In genomic region chr20:6030453-6031080, GRCh38 we compare ENCODE assay signal across 24 cellular contexts. TPM values are rescaled to one million over a fixed set of nuclear protein-coding genes. Genes with fewer than 3 reads are reported as not detected.
DNase-seq lines count a peak whose midpoint lies in the region; ATAC-seq, FAIRE-seq and TF ChIP-seq lines count a peak whose summit lies in the region.
"Had no signal": no experiment of that assay in that cellular context is flagged by ENCODE, and none has a peak within 500 bp of the region (broad histone marks: within the 10 kb centered on the region; RNA-seq: fewer than 3 reads in every experiment).

No MANE protein-coding gene starts in this region.

- H3K79me2 ChIP-seq in HepG2 (ENCODE audit: insufficient read depth, low read length), result peaks cover 30% of the 10 kb centered on the region

- no peak for TF ChIP-seq EP300 in HepG2 (IDR thresholded peaks at IDR 0.05; ENCODE audit: low read depth in 2 of 2, low read length in 2 of 2)
- TF ChIP-seq EP300 in HepG2 (CRISPR knock-in tag; IDR thresholded peaks at IDR 0.05; ENCODE audit: borderline replicate concordance), result no peak

- H3K27ac Mint-ChIP-seq in activated naive CD4-positive, alpha-beta T cell treated with anti-CD3 and anti-CD28 coated beads, Interleukin-2, amount 10 ng/mL, durations not matched to agents 7 days and 5 days, result peak overlapping the region; percentile 16
- no peak overlapping the region for H3K27ac Mint-ChIP-seq in activated naive CD4-positive, alpha-beta T cell treated with anti-CD3 and anti-CD28 coated beads, Interleukin-2, amount 50 U/mL, for 72 hours
- H3K27ac Mint-ChIP-seq in naive thymus-derived CD8-positive, alpha-beta T cell, result peak overlapping the region; percentile 1 to 83 (median 48)

- H3K9me3 ChIP-seq in HepG2 (ENCODE audit: low read length) (no peaks in the 10 kb centered on the region), right lobe of liver (no peaks in the 10 kb centered on the region)
- H3K9me3 ChIP-seq: MG63 had no signal

- no peak for FAIRE-seq in HepG2 (lab: Jason Lieb, UNC)
- FAIRE-seq: GM19239, H1 had no signal

- ATAC-seq in activated naive CD4-positive, alpha-beta T cell treated with anti-CD3 and anti-CD28 coated beads, Interleukin-2, amount 50 U/mL, for 72 hours, result no peak
- ATAC-seq in HepG2 (peak; percentile 38), right lobe of liver (no peak), GM18520 (IDR thresholded peaks at IDR 0.05; ENCODE audit: unreplicated experiment) (no peak)
- ATAC-seq in naive thymus-derived CD8-positive, alpha-beta T cell, result peak; percentile 71 to 78
- ATAC-seq: HCT116 had no signal

- TF ChIP-seq CTCF in HepG2 (CRISPR knock-in tag; IDR thresholded peaks at IDR 0.05) (no peak), right lobe of liver (IDR thresholded peaks at IDR 0.05) (no peak)

- H3K9ac ChIP-seq in HepG2 (ENCODE audit: insufficient read depth, low read depth, low read length), result no peak overlapping the region

- intact Hi-C loops in HepG2 (cut with micrococcal nuclease; ENCODE audit: unreplicated experiment), result no loop called here
- intact Hi-C loops in right lobe of liver (cut with DNase I), result no loop called here

- no peak for DNase-seq in activated naive CD4-positive, alpha-beta T cell treated with anti-CD3 and anti-CD28 coated beads, Interleukin-2, amount 10 ng/mL, durations not matched to agents 7 days and 5 days
- DNase-seq in activated naive CD4-positive, alpha-beta T cell treated with anti-CD3 and anti-CD28 coated beads, Interleukin-2, amount 50 U/mL, for 72 hours (ENCODE audit: low spot score in 2 of 2), result no peak
- DNase-seq in HepG2 (ENCODE audit: low spot score) (no peak), right lobe of liver (no peak), midbrain (lab: John Stamatoyannopoulos, UW) (no peak)
- DNase-seq in naive thymus-derived CD8-positive, alpha-beta T cell, result peak in 3 of 10 donors; percentile 40 to 68 (median 62)
- DNase-seq: AML-193, C1 segment of cervical spinal cord, EL, GF-D8, Kasumi-1, MG63, NCI-H1417, NCI-H1694 treated with DMSO at 0.1 percent for 48 hours, NCI-H2081 treated with DMSO at 0.1 percent for 48 hours, NCI-H2171 treated with DMSO at 0.1 percent for 48 hours, NCI-H446, NCI-H526, OCI-M1, SHP77 had no signal

- no TSS peak for BruUV-seq in HepG2 (replicated peaks; lab: Mats Ljungman, UMichigan)

- no peaks in the 10 kb centered on the region for H3K9me3 Mint-ChIP-seq in activated naive CD4-positive, alpha-beta T cell treated with anti-CD3 and anti-CD28 coated beads, Interleukin-2, amount 10 ng/mL, durations not matched to agents 7 days and 5 days
- no peaks in the 10 kb centered on the region for H3K9me3 Mint-ChIP-seq in activated naive CD4-positive, alpha-beta T cell treated with anti-CD3 and anti-CD28 coated beads, Interleukin-2, amount 50 U/mL, for 72 hours
- H3K9me3 Mint-ChIP-seq in naive thymus-derived CD8-positive, alpha-beta T cell, result peaks cover 0 to 2% (median 0%) of the 10 kb centered on the region in 9 donors

- in situ Hi-C loops in HepG2 (cut with HindIII; ENCODE audit: extremely low pct_ligation_motif_present, low pct_unique_long_range_greater_than_20kb), result no loop called here

- no peak overlapping the region for H3K4me3 ChIP-seq in HepG2 (replicated peaks in 1 of 3; ENCODE audit: insufficient read depth in 1 of 3, low read depth in 2 of 3, low read length in 3 of 3)
- no peak overlapping the region for H3K4me3 ChIP-seq in right lobe of liver
- H3K4me3 ChIP-seq: MG63 had no signal

- H3K36me3 ChIP-seq in HepG2 (replicated peaks in 1 of 2; ENCODE audit: control insufficient read depth in 1 of 2, insufficient read depth in 2 of 2, low read length in 2 of 2), result peaks cover 21 to 67% of the 10 kb centered on the region in 2 experiments
- peaks cover 5 to 41% (median 14%) of the 10 kb centered on the region in 4 donors for H3K36me3 ChIP-seq in right lobe of liver

- peaks cover 21% of the 10 kb centered on the region for H4K20me1 ChIP-seq in HepG2 (ENCODE audit: insufficient read depth, low read length)

- 83% methylated on average over 6 of the region's 6 CpGs for WGBS in HepG2 (ENCODE audit: low lambda C conversion rate)
- 83% methylated on average over 6 of the region's 6 CpGs for WGBS in right lobe of liver (ENCODE audit: insufficient coverage, low coverage, low lambda C conversion rate, missing lambda C conversion rate)

- H3K4me3 Mint-ChIP-seq in activated naive CD4-positive, alpha-beta T cell treated with anti-CD3 and anti-CD28 coated beads, Interleukin-2, amount 10 ng/mL, durations not matched to agents 7 days and 5 days, result no peak overlapping the region
- H3K4me3 Mint-ChIP-seq in naive thymus-derived CD8-positive, alpha-beta T cell, result peak overlapping the region in 9 of 10 donors; percentile 31 to 72 (median 55)

- no peak overlapping the region for H2AFZ ChIP-seq in HepG2 (ENCODE audit: low read length)

- no peak for TF ChIP-seq RAD21 in HepG2 (CRISPR knock-in tag; IDR thresholded peaks at IDR 0.05)

- TF ChIP-seq POLR2A in HepG2 (IDR thresholded peaks at IDR 0.05; ENCODE audit: insufficient read depth in 1 of 2, low read depth in 2 of 2, low read length in 2 of 2), result no peak
- no peak for TF ChIP-seq POLR2A in right lobe of liver (IDR thresholded peaks at IDR 0.05)

- POLR2A ChIA-PET in HepG2 (lab: Yijun Ruan, JAX), result interaction anchor here (1.1 to 1.9 kb wide), 2 partner anchors 17 to 23 kb away, joined by 7 read pairs; no protein-coding TSS in a partner anchor
- POLR2A ChIA-PET in naive thymus-derived CD8-positive, alpha-beta T cell (lab: Charles Lee), result interaction anchor here (0.9 kb wide), 1 partner anchor 30 kb away, joined by 6 read pairs; no protein-coding TSS in a partner anchor

- no peak overlapping the region for H3K27ac ChIP-seq in HepG2 (ENCODE audit: extremely low read length, insufficient read depth, low read length)
- H3K27ac ChIP-seq in right lobe of liver, result no peak overlapping the region

- H3K4me1 Mint-ChIP-seq in activated naive CD4-positive, alpha-beta T cell treated with anti-CD3 and anti-CD28 coated beads, Interleukin-2, amount 10 ng/mL, durations not matched to agents 7 days and 5 days, result peaks cover 41% of the 10 kb centered on the region
- peaks cover 20 to 60% (median 45%) of the 10 kb centered on the region in 4 donors for H3K4me1 Mint-ChIP-seq in naive thymus-derived CD8-positive, alpha-beta T cell

- CTCF ChIA-PET in activated naive CD4-positive, alpha-beta T cell treated with anti-CD3 and anti-CD28 coated beads, Interleukin-2, amount 10 ng/mL, durations not matched to agents 7 days and 5 days (lab: Charles Lee), result no interaction called here
- CTCF ChIA-PET in HepG2 (lab: Yijun Ruan, JAX; ENCODE audit: low intra/inter-chr PET ratio, low total read pairs), result no interaction called here

- H3K36me3 Mint-ChIP-seq in activated naive CD4-positive, alpha-beta T cell treated with anti-CD3 and anti-CD28 coated beads, Interleukin-2, amount 10 ng/mL, durations not matched to agents 7 days and 5 days, result peaks cover 45% of the 10 kb centered on the region
- H3K36me3 Mint-ChIP-seq in activated naive CD4-positive, alpha-beta T cell treated with anti-CD3 and anti-CD28 coated beads, Interleukin-2, amount 50 U/mL, for 72 hours, result peaks cover 6 to 16% of the 10 kb centered on the region in 2 donors
- peaks cover 10 to 47% (median 16%) of the 10 kb centered on the region in 3 donors for H3K36me3 Mint-ChIP-seq in naive thymus-derived CD8-positive, alpha-beta T cell

- no peak overlapping the region for H3K4me2 ChIP-seq in HepG2 (ENCODE audit: low read depth, low read length)

- H3K27me3 Mint-ChIP-seq in activated naive CD4-positive, alpha-beta T cell treated with anti-CD3 and anti-CD28 coated beads, Interleukin-2, amount 10 ng/mL, durations not matched to agents 7 days and 5 days, result no peaks in the 10 kb centered on the region
- no peaks in the 10 kb centered on the region for H3K27me3 Mint-ChIP-seq in naive thymus-derived CD8-positive, alpha-beta T cell

- peaks cover 5% of the 10 kb centered on the region for H3K4me1 ChIP-seq in HepG2 (ENCODE audit: insufficient read depth, low read length)
- H3K4me1 ChIP-seq in right lobe of liver, result no peaks in the 10 kb centered on the region

- H3K27me3 ChIP-seq in HepG2 (ENCODE audit: control insufficient read depth in 1 of 2, insufficient read depth in 2 of 2, low read length in 2 of 2) (no peaks in the 10 kb centered on the region), right lobe of liver (no peaks in the 10 kb centered on the region)
- H3K27me3 ChIP-seq: MG63 had no signal

RNA-seq across cellular contexts. Expression of gene LRRN4, which starts 23.3 kb away (rescaled TPM):
- total RNA-seq in activated naive CD4-positive, alpha-beta T cell treated with anti-CD3 and anti-CD28 coated beads, Interleukin-2, amount 50 U/mL, for 72 hours, result not detected
- 0.20 and 0.25 TPM in 2 replicates for total RNA-seq in HepG2 (2016; rRNA removed; fragmentation: Illumina TruSeq; extraction: Trizol)
- not detected in 2 replicates for total RNA-seq in HepG2 (2016; cell fraction: cytosol; rRNA removed; fragmentation: Illumina TruSeq; extraction: Trizol; ENCODE audit: low read depth)
- total RNA-seq in HepG2 (2016; cell fraction: insoluble cytoplasmic fraction; rRNA removed; fragmentation: Illumina TruSeq; extraction: Trizol), result 0.13 TPM in 1 of 2 replicates, not detected in the other
- 0.17 TPM in 1 of 2 replicates, not detected in the other for total RNA-seq in HepG2 (2016; cell fraction: membrane; rRNA removed; fragmentation: Illumina TruSeq; extraction: Trizol)
- 0.22 TPM in 1 of 2 replicates, not detected in the other for total RNA-seq in HepG2 (2016; cell fraction: nucleus; rRNA removed; fragmentation: Illumina TruSeq; extraction: Trizol)
- polyA plus RNA-seq in HepG2 (2011; rRNA removed), result 0.10 and 0.15 TPM in 2 replicates
- polyA plus RNA-seq in HepG2 (2011; cell fraction: cytosol; rRNA removed), result 0.04 and 0.15 TPM in 2 replicates
- polyA plus RNA-seq in HepG2 (2011; cell fraction: nucleus; rRNA removed), result 0.19 TPM in 2 replicates
- polyA plus RNA-seq in HepG2 (2012), result 0.07 and 0.11 TPM in 2 replicates
- 0.03 and 0.06 TPM in 2 replicates for polyA plus RNA-seq in HepG2 (2016; cell fraction: cytosol; fragmentation: Illumina TruSeq; extraction: Trizol; ENCODE audit: low read depth)
- 0.20 and 0.35 TPM in 2 replicates for polyA plus RNA-seq in HepG2 (2016; cell fraction: insoluble cytoplasmic fraction; fragmentation: Illumina TruSeq; extraction: Trizol; ENCODE audit: low read depth)
- polyA plus RNA-seq in HepG2 (2016; cell fraction: membrane; fragmentation: Illumina TruSeq; extraction: Trizol; ENCODE audit: low read depth), result 0.07 TPM in 1 of 2 replicates, not detected in the other
- polyA plus RNA-seq in HepG2 (2016; cell fraction: nucleus; fragmentation: Illumina TruSeq; extraction: Trizol; ENCODE audit: insufficient read depth, low read depth), result 0.28 and 0.33 TPM in 2 replicates
- 0.44 TPM in 1 of 2 replicates, not detected in the other for polyA minus RNA-seq in HepG2 (2011; rRNA and poly(A)+ RNA removed; ENCODE audit: low replicate concordance)
- polyA minus RNA-seq in HepG2 (2011; cell fraction: cytosol; rRNA and poly(A)+ RNA removed), result 0.18 TPM in 1 of 2 replicates, not detected in the other
- 0.12 and 0.13 TPM in 2 replicates for polyA minus RNA-seq in HepG2 (2011; cell fraction: nucleus; rRNA and poly(A)+ RNA removed)
- under 1 TPM in 4 of 6 experiments, not detected in 2; 0.10 to 0.31 (median 0.18) TPM for total RNA-seq in right lobe of liver
- not detected for total RNA-seq in naive thymus-derived CD8-positive, alpha-beta T cell
- not detected for polyA plus RNA-seq in naive thymus-derived CD8-positive, alpha-beta T cell

RNA-seq across cellular contexts. Expression of gene CRLS1, which starts 24.6 kb away (rescaled TPM):
- 10 to 100 TPM; 18.6 to 59.3 TPM for total RNA-seq in activated naive CD4-positive, alpha-beta T cell treated with anti-CD3 and anti-CD28 coated beads, Interleukin-2, amount 50 U/mL, for 72 hours
- total RNA-seq in HepG2 (2016; rRNA removed; fragmentation: Illumina TruSeq; extraction: Trizol) (281 and 337 TPM in 2 replicates), right lobe of liver (10 to 100 TPM; 51.4 to 81.6 (median 57.3) TPM)
- 75.0 and 86.3 TPM in 2 replicates for total RNA-seq in HepG2 (2016; cell fraction: cytosol; rRNA removed; fragmentation: Illumina TruSeq; extraction: Trizol; ENCODE audit: low read depth)
- total RNA-seq in HepG2 (2016; cell fraction: insoluble cytoplasmic fraction; rRNA removed; fragmentation: Illumina TruSeq; extraction: Trizol), result 288 and 374 TPM in 2 replicates
- total RNA-seq in HepG2 (2016; cell fraction: membrane; rRNA removed; fragmentation: Illumina TruSeq; extraction: Trizol), result 243 and 244 TPM in 2 replicates
- 171 and 177 TPM in 2 replicates for total RNA-seq in HepG2 (2016; cell fraction: nucleus; rRNA removed; fragmentation: Illumina TruSeq; extraction: Trizol)
- 188 and 295 TPM in 2 replicates for polyA plus RNA-seq in HepG2 (2011; rRNA removed)
- polyA plus RNA-seq in HepG2 (2011; cell fraction: cytosol; rRNA removed), result 117 and 135 TPM in 2 replicates
- polyA plus RNA-seq in HepG2 (2011; cell fraction: nucleus; rRNA removed), result 60.7 and 71.4 TPM in 2 replicates
- polyA plus RNA-seq in HepG2 (2012), result 64.0 and 97.7 TPM in 2 replicates
- polyA plus RNA-seq in HepG2 (2016; cell fraction: cytosol; fragmentation: Illumina TruSeq; extraction: Trizol; ENCODE audit: low read depth), result 86.8 and 106 TPM in 2 replicates
- polyA plus RNA-seq in HepG2 (2016; cell fraction: insoluble cytoplasmic fraction; fragmentation: Illumina TruSeq; extraction: Trizol; ENCODE audit: low read depth), result 279 and 309 TPM in 2 replicates
- polyA plus RNA-seq in HepG2 (2016; cell fraction: membrane; fragmentation: Illumina TruSeq; extraction: Trizol; ENCODE audit: low read depth), result 174 and 198 TPM in 2 replicates
- 265 and 274 TPM in 2 replicates for polyA plus RNA-seq in HepG2 (2016; cell fraction: nucleus; fragmentation: Illumina TruSeq; extraction: Trizol; ENCODE audit: insufficient read depth, low read depth)
- 26.0 and 94.6 TPM in 2 replicates for polyA minus RNA-seq in HepG2 (2011; rRNA and poly(A)+ RNA removed; ENCODE audit: low replicate concordance)
- polyA minus RNA-seq in HepG2 (2011; cell fraction: cytosol; rRNA and poly(A)+ RNA removed), result 47.1 and 47.6 TPM in 2 replicates
- 58.6 and 95.4 TPM in 2 replicates for polyA minus RNA-seq in HepG2 (2011; cell fraction: nucleus; rRNA and poly(A)+ RNA removed)
- 10 to 100 TPM; 24.2 to 24.8 TPM for total RNA-seq in naive thymus-derived CD8-positive, alpha-beta T cell
- polyA plus RNA-seq in naive thymus-derived CD8-positive, alpha-beta T cell, result 10 to 100 TPM; 35.0 to 51.0 (median 45.1) TPM

Comparison
In these comparisons a context has a peak if more than half of its experiments do, and no peak if none do; other contexts are left out.
1. H3K27ac Mint-ChIP-seq: peak in activated naive CD4-positive, alpha-beta T cell treated with anti-CD3 and anti-CD28 coated beads, Interleukin-2, amount 10 ng/mL, durations not matched to agents 7 days and 5 days (single experiment) and naive thymus-derived CD8-positive, alpha-beta T cell (10 of 10); none in activated naive CD4-positive, alpha-beta T cell treated with anti-CD3 and anti-CD28 coated beads, Interleukin-2, amount 50 U/mL, for 72 hours (0 of 2).
2. ATAC-seq: peak in HepG2 (single experiment) and naive thymus-derived CD8-positive, alpha-beta T cell (2 of 2); none in activated naive CD4-positive, alpha-beta T cell treated with anti-CD3 and anti-CD28 coated beads, Interleukin-2, amount 50 U/mL, for 72 hours (0 of 2), right lobe of liver (0 of 4) and GM18520 (single experiment).